In genomic region chrX:130906776-130907175, GRCh38 we compare ENCODE assay signal across 33 cellular contexts.
"Had no signal": no experiment of that assay in that cellular context is flagged by ENCODE, and none has a peak within 500 bp of the region (broad histone marks: within the 10 kb centered on the region; RNA-seq: fewer than 3 reads in every experiment).

No MANE protein-coding gene starts in this region.

- H3K27me3 ChIP-seq: adrenal gland, ascending aorta, body of pancreas, brain microvascular endothelial cell, cardiac muscle cell had no signal

- ATAC-seq: activated naive CD4-positive, alpha-beta T cell treated with anti-CD3 and anti-CD28 coated beads, Interleukin-2, amount 50 U/mL, for 72 hours; activated naive CD8-positive, alpha-beta T cell treated with anti-CD3 and anti-CD28 coated beads, Interleukin-2, amount 50 U/mL, for 24 hours; activated T-cell treated with anti-CD3 and anti-CD28 coated beads, Interleukin-2, amount 50 U/mL, for 4 hours; activated T-cell treated with anti-CD3 and anti-CD28 coated beads, Interleukin-2, amount 50 U/mL, for 72 hours; activated T-helper 17 cell treated with anti-CD3 and anti-CD28 coated beads, Interleukin-2, amount 50 U/mL, for 72 hours; body of pancreas had no signal

- H3K4me1 ChIP-seq: adrenal gland, ascending aorta, breast epithelium had no signal

- H3K36me3 ChIP-seq: adrenal gland, ascending aorta, brain microvascular endothelial cell, breast epithelium, cardiac muscle cell had no signal

- H3K9me3 ChIP-seq: adrenal gland, ascending aorta, body of pancreas, breast epithelium had no signal

- DNase-seq: activated effector memory CD4-positive, alpha-beta T cell treated with anti-CD3 and anti-CD28 coated beads, Interleukin-2, amount 50 U/mL, for 16 hours; activated effector memory CD4-positive, alpha-beta T cell treated with Interleukin-2 at 50 U/mL for 16 hours; activated gamma-delta T cell; activated gamma-delta T cell treated with Interleukin-2 at 50 U/mL for 16 hours; activated naive CD4-positive, alpha-beta T cell; activated naive CD4-positive, alpha-beta T cell treated with anti-CD3 and anti-CD28 coated beads for 36 hours; activated naive CD4-positive, alpha-beta T cell treated with anti-CD3 and anti-CD28 coated beads, Interleukin-2, amount 10 ng/mL, durations not matched to agents 7 days and 5 days; activated naive CD4-positive, alpha-beta T cell treated with anti-CD3 and anti-CD28 coated beads, Interleukin-2, amount 50 U/mL, for 16 hours; activated naive CD4-positive, alpha-beta T cell treated with Interleukin-2 at 50 U/mL for 16 hours; activated naive CD8-positive, alpha-beta T cell treated with anti-CD3 and anti-CD28 coated beads for 36 hours; activated naive CD8-positive, alpha-beta T cell treated with anti-CD3 and anti-CD28 coated beads, Interleukin-2, amount 10 ng/mL, durations not matched to agents 7 days and 5 days; activated naive CD8-positive, alpha-beta T cell treated with anti-CD3 and anti-CD28 coated beads, Interleukin-2, amount 50 U/mL, for 24 hours; activated T-cell treated with anti-CD3 and anti-CD28 coated beads, Interleukin-2, amount 50 U/mL, for 1 hour; activated T-cell treated with anti-CD3 and anti-CD28 coated beads, Interleukin-2, amount 50 U/mL, for 24 hours; activated T-cell treated with anti-CD3 and anti-CD28 coated beads, Interleukin-2, amount 50 U/mL, for 4 hours; activated T-cell treated with anti-CD3 and anti-CD28 coated beads, Interleukin-2, amount 50 U/mL, for 48 hours; activated T-cell treated with anti-CD3 and anti-CD28 coated beads, Interleukin-2, amount 50 U/mL, for 72 hours; amniotic stem cell; amygdala; anterior cingulate cortex; aorta; body of pancreas; brain microvascular endothelial cell; caudate nucleus; central memory CD4-positive, alpha-beta T cell; cerebellar nuclear complex had no signal

- FAIRE-seq: astrocyte had no signal

- H3K27ac ChIP-seq: adrenal gland, ascending aorta, body of pancreas, brain microvascular endothelial cell, breast epithelium, cardiac muscle cell had no signal

- H3K4me3 ChIP-seq: adrenal gland, ascending aorta, body of pancreas, breast epithelium, cardiac muscle cell had no signal
